ENCODE assay signal across 10 cellular contexts in the genomic region with DNA sequence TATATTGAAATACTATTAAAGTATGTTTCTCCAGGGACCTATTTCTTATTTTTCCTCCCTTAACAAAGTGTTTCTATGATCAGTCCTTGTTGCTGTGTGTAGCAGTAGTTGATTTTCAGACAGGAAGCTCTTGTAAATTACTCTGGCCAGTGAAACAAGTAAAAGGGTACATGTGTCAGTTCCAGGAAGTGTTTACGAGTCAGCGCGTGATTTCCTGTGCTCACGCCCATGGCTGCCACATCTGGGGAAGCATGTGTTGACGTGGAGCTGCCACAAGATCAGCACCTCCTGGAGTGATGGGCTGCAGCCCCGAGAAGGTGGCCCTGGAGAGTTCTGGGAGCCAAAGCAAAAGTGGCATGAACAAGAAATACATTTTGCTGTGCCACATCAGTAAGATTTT. TPM values are rescaled to one million over a fixed set of nuclear protein-coding genes. Genes with fewer than 3 reads are reported as not detected.
A peak's percentile ranks its signal among the peaks of the same experiment; 100 is the strongest.
DNase-seq lines count a peak whose midpoint lies in the region; ATAC-seq and TF ChIP-seq lines count a peak whose summit lies in the region.
"Had no signal": no experiment of that assay in that cellular context is flagged by ENCODE, and none has a peak within 500 bp of the region (broad histone marks: within the 10 kb centered on the region; RNA-seq: fewer than 3 reads in every experiment).

No MANE protein-coding gene starts in this region.

- intact Hi-C loops in heart right ventricle (cut with DNase I) = no loop called here
- intact Hi-C loops in mammary epithelial cell (cut with micrococcal nuclease) = no loop called here

- H3K4me3 ChIP-seq in GM12865 (ENCODE audit: low read depth, low read length) (no peak overlapping the region), heart right ventricle (no peak overlapping the region), mammary epithelial cell (replicated peaks in 1 of 3; ENCODE audit: insufficient read depth in 1 of 3, low read depth in 2 of 3, low read length in 3 of 3) (no peak overlapping the region)
- H3K4me3 ChIP-seq: breast epithelium, tibial artery had no signal

- H3K9me3 ChIP-seq in heart right ventricle (no peaks in the 10 kb centered on the region), mammary epithelial cell (replicated peaks; ENCODE audit: insufficient read depth, low read length) (no peaks in the 10 kb centered on the region)
- H3K9me3 ChIP-seq: breast epithelium, tibial artery had no signal

- 13% methylated on average over 6 of the region's 6 CpGs for WGBS in heart right ventricle, 2 donors
- 48% methylated on average over 6 of the region's 6 CpGs for WGBS in mammary epithelial cell (ENCODE audit: low coverage, missing lambda C conversion rate)

- TF ChIP-seq CTCF in GM12865 (IDR thresholded peaks at IDR 0.05; ENCODE audit: insufficient read depth, low read depth, low read length, missing control alignments) = no peak
- TF ChIP-seq CTCF in heart right ventricle (IDR thresholded peaks at IDR 0.05) = no peak
- TF ChIP-seq CTCF in mammary epithelial cell (conservative IDR thresholded peaks at IDR 0.05 in 1 of 2, IDR thresholded peaks at IDR 0.05 in 1 of 2; ENCODE audit: extremely low read depth in 1 of 2, insufficient read depth in 1 of 2, low read depth in 1 of 2, low read length in 2 of 2) = no peak

- ATAC-seq in heart right ventricle (peak; percentile 58 to 96 (median 90)), HG02840 (IDR thresholded peaks at IDR 0.05; ENCODE audit: low FRiP score, unreplicated experiment) (no peak), HG03039 (IDR thresholded peaks at IDR 0.05; ENCODE audit: unreplicated experiment) (no peak)

- H3K79me2 ChIP-seq in mammary epithelial cell (ENCODE audit: insufficient read depth, low read length) = no peaks in the 10 kb centered on the region

- DNase-seq in GM12865 (ENCODE audit: low read depth) (peak; percentile 33), KBM-7 (peak; percentile 26), activated T-cell treated with anti-CD3 and anti-CD28 coated beads for 1 hour (ENCODE audit: low read depth) (peak; percentile 48), heart right ventricle (peak; percentile 34 to 54), mammary epithelial cell (no peak)
- DNase-seq in stimulated activated CD8-positive, alpha-beta memory T cell treated with anti-CD3 and anti-CD28 coated beads, Interleukin-12 subunit alpha, Interleukin-12 subunit beta, amount 100 ng/mL, for 1 hour (ENCODE audit: low read depth) = peak; percentile 53

- no peak overlapping the region for H3K9ac ChIP-seq in mammary epithelial cell (ENCODE audit: insufficient read depth, low read length)

- in situ Hi-C loops in KBM-7 (cut with MboI; ENCODE audit: low pct_unique_long_range_greater_than_20kb, low sequenced_read_pairs) = no loop called here
- in situ Hi-C loops in mammary epithelial cell (cut with MboI; ENCODE audit: low sequenced_read_pairs in 2 of 2) = no loop called here

- H3K36me3 ChIP-seq in heart right ventricle (no peaks in the 10 kb centered on the region), mammary epithelial cell (ENCODE audit: insufficient read depth, low read length) (no peaks in the 10 kb centered on the region)
- H3K36me3 ChIP-seq: breast epithelium, tibial artery had no signal

- CTCF ChIA-PET in mammary epithelial cell (lab: Charles Lee; ENCODE audit: low non-redundant PET) = no interaction called here

- H3K27ac ChIP-seq in heart right ventricle (peak overlapping the region in 7 of 10 donors; percentile 11 to 73 (median 40)), mammary epithelial cell (ENCODE audit: insufficient read depth, low read depth, low read length) (no peak overlapping the region)
- H3K27ac ChIP-seq: tibial artery had no signal

- H3K4me1 ChIP-seq in heart right ventricle (peaks cover 0 to 15% (median 10%) of the 10 kb centered on the region in 9 donors), mammary epithelial cell (ENCODE audit: insufficient read depth, low read length) (no peaks in the 10 kb centered on the region)
- H3K4me1 ChIP-seq: breast epithelium, tibial artery had no signal

- H4K20me1 ChIP-seq in mammary epithelial cell (ENCODE audit: insufficient read depth, low read length) = no peaks in the 10 kb centered on the region

- H2AFZ ChIP-seq in mammary epithelial cell (ENCODE audit: low read depth, low read length) = no peak overlapping the region

- BruUV-seq in mammary epithelial cell (replicated peaks; lab: Mats Ljungman, UMichigan) = no TSS peak

- H3K4me2 ChIP-seq in mammary epithelial cell (ENCODE audit: insufficient read depth, low read depth, low read length) = no peak overlapping the region

- dilution Hi-C loops in mammary epithelial cell (cut with HindIII; ENCODE audit: low sequenced_read_pairs) = no loop called here

- no peaks in the 10 kb centered on the region for H3K27me3 ChIP-seq in heart right ventricle
- H3K27me3 ChIP-seq in mammary epithelial cell (ENCODE audit: insufficient read depth, low read length) = no peaks in the 10 kb centered on the region
- H3K27me3 ChIP-seq: breast epithelium, tibial artery had no signal

RNA-seq across cellular contexts. Expression of a gene that starts 38.6 kb away (rescaled TPM):
- not detected for total RNA-seq in heart right ventricle
- polyA plus RNA-seq in heart right ventricle = not detected
- total RNA-seq in mammary epithelial cell = not detected
- polyA plus RNA-seq in mammary epithelial cell = not detected
- not detected for polyA minus RNA-seq in mammary epithelial cell
- total RNA-seq: breast epithelium had no signal

Comparison
In these comparisons a context has a peak if more than half of its experiments do, and no peak if none do; other contexts are left out.
1. ATAC-seq: peak in heart right ventricle (8 of 8); none in HG02840 (single experiment) and HG03039 (single experiment).